Comparison of ENCODE assay signal across 27 cellular contexts in genomic region chr22:19505735-19506126, GRCh38. TPM values are rescaled to one million over a fixed set of nuclear protein-coding genes. Genes with fewer than 3 reads are reported as not detected.
A peak's percentile ranks its signal among the peaks of the same experiment; 100 is the strongest.
DNase-seq lines count a peak whose midpoint lies in the region; ATAC-seq and TF ChIP-seq lines count a peak whose summit lies in the region.
"Had no signal": no experiment of that assay in that cellular context is flagged by ENCODE, and none has a peak within 500 bp of the region (broad histone marks: within the 10 kb centered on the region; RNA-seq: fewer than 3 reads in every experiment).

No MANE protein-coding gene starts in this region.

- no peak for TF ChIP-seq CTCF in neural crest cell (conservative IDR thresholded peaks at IDR 0.05)

- POLR2A ChIA-PET in activated CD4-positive, alpha-beta T cell treated with anti-CD3 and anti-CD28 coated beads, Interleukin-2, amount 10 ng/mL, durations not matched to agents 7 days and 5 days (lab: Charles Lee) = no interaction called here

- H3K27me3 ChIP-seq in CD4-positive, CD25-positive, alpha-beta regulatory T cell (ENCODE audit: control insufficient read depth, insufficient read depth, low read length) = no peaks in the 10 kb centered on the region
- H3K27me3 ChIP-seq: gastroesophageal sphincter had no signal

- H3K36me3 Mint-ChIP-seq in activated CD4-positive, alpha-beta T cell treated with anti-CD3 and anti-CD28 coated beads, Interleukin-2, amount 10 ng/mL, durations not matched to agents 7 days and 5 days (ENCODE audit: low read depth) = peaks cover 41% of the 10 kb centered on the region
- no peaks in the 10 kb centered on the region for H3K36me3 Mint-ChIP-seq in CD4-positive, CD25-positive, alpha-beta regulatory T cell
- H3K36me3 Mint-ChIP-seq in activated naive CD8-positive, alpha-beta T cell treated with anti-CD3 and anti-CD28 coated beads for 36 hours = peaks cover 41% of the 10 kb centered on the region
- peaks cover 4% of the 10 kb centered on the region for H3K36me3 Mint-ChIP-seq in neural crest cell (ENCODE audit: low read depth)
- H3K36me3 Mint-ChIP-seq: immature natural killer cell; natural killer cell treated with Interleukin-12 subunit alpha and Interleukin-12 subunit beta and Interleukin-15 and Interleukin-18, amount 100 ng/mL, for 72 hours; type B pancreatic cell had no signal

- no peaks in the 10 kb centered on the region for H3K27me3 Mint-ChIP-seq in activated CD4-positive, alpha-beta T cell treated with anti-CD3 and anti-CD28 coated beads, Interleukin-2, amount 10 ng/mL, durations not matched to agents 7 days and 5 days
- no peaks in the 10 kb centered on the region for H3K27me3 Mint-ChIP-seq in CD4-positive, CD25-positive, alpha-beta regulatory T cell
- H3K27me3 Mint-ChIP-seq in activated naive CD8-positive, alpha-beta T cell treated with anti-CD3 and anti-CD28 coated beads for 36 hours = no peaks in the 10 kb centered on the region
- no peaks in the 10 kb centered on the region for H3K27me3 Mint-ChIP-seq in neural crest cell (ENCODE audit: low read depth)
- H3K27me3 Mint-ChIP-seq: natural killer cell treated with Interleukin-12 subunit alpha and Interleukin-12 subunit beta and Interleukin-15 and Interleukin-18, amount 100 ng/mL, for 72 hours; type B pancreatic cell had no signal

- H3K4me1 ChIP-seq in CD4-positive, CD25-positive, alpha-beta regulatory T cell (ENCODE audit: control insufficient read depth, insufficient read depth, low read length, poor library complexity, severe bottlenecking) = peaks cover 11% of the 10 kb centered on the region
- H3K4me1 ChIP-seq: gastroesophageal sphincter, prostate gland had no signal

- ATAC-seq in CD4-positive, CD25-positive, alpha-beta regulatory T cell (ENCODE audit: low read depth in 2 of 2) = no peak
- ATAC-seq in HG03175 (IDR thresholded peaks at IDR 0.05; ENCODE audit: unreplicated experiment) (no peak), GM21825 (IDR thresholded peaks at IDR 0.05; ENCODE audit: unreplicated experiment) (no peak)
- ATAC-seq: gastroesophageal sphincter, left lobe of liver had no signal

- H3K36me3 ChIP-seq in CD4-positive, CD25-positive, alpha-beta regulatory T cell (ENCODE audit: control insufficient read depth, insufficient read depth, low read length) = no peaks in the 10 kb centered on the region
- H3K36me3 ChIP-seq: gastroesophageal sphincter, prostate gland had no signal

- H3K27ac Mint-ChIP-seq in activated CD4-positive, alpha-beta T cell treated with anti-CD3 and anti-CD28 coated beads, Interleukin-2, amount 10 ng/mL, durations not matched to agents 7 days and 5 days = peak overlapping the region; percentile 82
- peak overlapping the region in 2 of 3 donors; percentile 4 to 42 for H3K27ac Mint-ChIP-seq in CD4-positive, CD25-positive, alpha-beta regulatory T cell
- H3K27ac Mint-ChIP-seq in activated naive CD8-positive, alpha-beta T cell treated with anti-CD3 and anti-CD28 coated beads for 36 hours = peak overlapping the region; percentile 42
- peak overlapping the region; percentile 92 for H3K27ac Mint-ChIP-seq in neural crest cell (ENCODE audit: unreplicated experiment)
- H3K27ac Mint-ChIP-seq: type B pancreatic cell had no signal

- no peak overlapping the region for H3K4me3 ChIP-seq in CD4-positive, CD25-positive, alpha-beta regulatory T cell (ENCODE audit: low read depth, low read length)
- H3K4me3 ChIP-seq: gastroesophageal sphincter, prostate gland had no signal

- no peaks in the 10 kb centered on the region for H3K9me3 ChIP-seq in CD4-positive, CD25-positive, alpha-beta regulatory T cell (ENCODE audit: control insufficient read depth in 2 of 2, low read length in 2 of 2)
- H3K9me3 ChIP-seq: gastroesophageal sphincter, prostate gland had no signal

- H3K9me3 Mint-ChIP-seq in activated CD4-positive, alpha-beta T cell treated with anti-CD3 and anti-CD28 coated beads, Interleukin-2, amount 10 ng/mL, durations not matched to agents 7 days and 5 days = no peaks in the 10 kb centered on the region
- peaks cover 0 to 2% (median 0%) of the 10 kb centered on the region in 7 donors for H3K9me3 Mint-ChIP-seq in CD4-positive, CD25-positive, alpha-beta regulatory T cell
- no peaks in the 10 kb centered on the region for H3K9me3 Mint-ChIP-seq in activated naive CD8-positive, alpha-beta T cell treated with anti-CD3 and anti-CD28 coated beads for 36 hours
- H3K9me3 Mint-ChIP-seq in neural crest cell = no peaks in the 10 kb centered on the region
- H3K9me3 Mint-ChIP-seq: immature natural killer cell; natural killer cell treated with Interleukin-12 subunit alpha and Interleukin-12 subunit beta and Interleukin-15 and Interleukin-18, amount 100 ng/mL, for 72 hours; type B pancreatic cell had no signal

- peaks cover 32% of the 10 kb centered on the region for H3K4me1 Mint-ChIP-seq in activated CD4-positive, alpha-beta T cell treated with anti-CD3 and anti-CD28 coated beads, Interleukin-2, amount 10 ng/mL, durations not matched to agents 7 days and 5 days
- peaks cover 0 to 19% (median 6%) of the 10 kb centered on the region in 4 donors for H3K4me1 Mint-ChIP-seq in CD4-positive, CD25-positive, alpha-beta regulatory T cell
- H3K4me1 Mint-ChIP-seq in activated naive CD8-positive, alpha-beta T cell treated with anti-CD3 and anti-CD28 coated beads for 36 hours = peaks cover 17% of the 10 kb centered on the region
- H3K4me1 Mint-ChIP-seq in neural crest cell = no peaks in the 10 kb centered on the region

- no peak overlapping the region for H3K27ac ChIP-seq in CD4-positive, CD25-positive, alpha-beta regulatory T cell (ENCODE audit: insufficient read depth, low read length, poor library complexity, severe bottlenecking)
- H3K27ac ChIP-seq: gastroesophageal sphincter, prostate gland had no signal

- CTCF ChIA-PET in activated CD4-positive, alpha-beta T cell treated with anti-CD3 and anti-CD28 coated beads, Interleukin-2, amount 10 ng/mL, durations not matched to agents 7 days and 5 days (lab: Charles Lee) = interaction anchor here (1.5 kb wide), 1 partner anchor 124 kb away, joined by 4 read pairs; no protein-coding TSS in a partner anchor

- peak overlapping the region; percentile 6 for H3K4me3 Mint-ChIP-seq in activated CD4-positive, alpha-beta T cell treated with anti-CD3 and anti-CD28 coated beads, Interleukin-2, amount 10 ng/mL, durations not matched to agents 7 days and 5 days
- H3K4me3 Mint-ChIP-seq in CD4-positive, CD25-positive, alpha-beta regulatory T cell = no peak overlapping the region
- no peak overlapping the region for H3K4me3 Mint-ChIP-seq in activated naive CD8-positive, alpha-beta T cell treated with anti-CD3 and anti-CD28 coated beads for 36 hours
- H3K4me3 Mint-ChIP-seq in neural crest cell = no peak overlapping the region
- H3K4me3 Mint-ChIP-seq: immature natural killer cell; natural killer cell treated with Interleukin-12 subunit alpha and Interleukin-12 subunit beta and Interleukin-15 and Interleukin-18, amount 100 ng/mL, for 72 hours; type B pancreatic cell had no signal

- DNase-seq in activated CD4-positive, alpha-beta T cell treated with anti-CD3 and anti-CD28 coated beads, Interleukin-2, amount 10 ng/mL, durations not matched to agents 7 days and 5 days = no peak
- no peak for DNase-seq in activated CD4-positive, alpha-beta T cell treated with anti-CD3 and anti-CD28 coated beads for 1 hour
- no peak for DNase-seq in CD4-positive, CD25-positive, alpha-beta regulatory T cell
- DNase-seq in activated naive CD8-positive, alpha-beta T cell treated with anti-CD3 and anti-CD28 coated beads for 36 hours = no peak
- DNase-seq in neural crest cell (ENCODE audit: low read depth, low spot score) (no peak), NCI-H2196 treated with DMSO at 0.1 percent for 48 hours (lab: John Stamatoyannopoulos, UW; ENCODE audit: unreplicated experiment) (no peak)
- DNase-seq: activated CD4-positive, CD25-positive, alpha-beta regulatory T cell treated with anti-CD3 and anti-CD28 coated beads, Interleukin-2, amount 50 U/mL, for 72 hours; activated gamma-delta T cell treated with Interleukin-2 at 50 U/mL for 16 hours; AML-193; anterior cingulate cortex; DMS79; H7; hippocampal formation; KBM-7; NCI-H524; NK-92 treated with Interleukin-12 subunit alpha and Interleukin-12 subunit beta, amount 100 ng/mL, for 24 hours; SHP77 had no signal

RNA-seq across cellular contexts. Expression of gene CLDN5, which starts 18.5 kb away (rescaled TPM):
- under 1 TPM; 0.25 to 0.40 TPM for total RNA-seq in activated CD4-positive, alpha-beta T cell treated with anti-CD3 and anti-CD28 coated beads, Interleukin-2, amount 10 ng/mL, durations not matched to agents 7 days and 5 days
- 1.7 TPM for total RNA-seq in CD4-positive, CD25-positive, alpha-beta regulatory T cell
- 1 to 10 TPM in 3 of 4 donors, under 1 TPM in 1; 0.84 to 2.3 (median 1.7) TPM for polyA plus RNA-seq in CD4-positive, CD25-positive, alpha-beta regulatory T cell
- not detected for total RNA-seq in activated naive CD8-positive, alpha-beta T cell treated with anti-CD3 and anti-CD28 coated beads for 36 hours
- total RNA-seq in neural crest cell = 1.0 and 1.3 TPM in 2 replicates
- total RNA-seq: HT1080; natural killer cell treated with Interleukin-12 subunit alpha and Interleukin-12 subunit beta and Interleukin-15 and Interleukin-18, amount 100 ng/mL, for 72 hours had no signal

RNA-seq across cellular contexts. Expression of gene CDC45, which starts 26.0 kb away (rescaled TPM):
- 10 to 100 TPM; 59.5 to 65.7 TPM for total RNA-seq in activated CD4-positive, alpha-beta T cell treated with anti-CD3 and anti-CD28 coated beads, Interleukin-2, amount 10 ng/mL, durations not matched to agents 7 days and 5 days
- 2.7 TPM for total RNA-seq in CD4-positive, CD25-positive, alpha-beta regulatory T cell
- polyA plus RNA-seq in CD4-positive, CD25-positive, alpha-beta regulatory T cell = 1 to 10 TPM in 3 of 4 donors, under 1 TPM in 1; 0.56 to 3.4 (median 1.9) TPM
- total RNA-seq in activated naive CD8-positive, alpha-beta T cell treated with anti-CD3 and anti-CD28 coated beads for 36 hours = 100 to 1,000 TPM; 110 to 114 TPM
- 47.1 and 49.8 TPM in 2 replicates for total RNA-seq in neural crest cell
- total RNA-seq: mesenteric fat pad had no signal

RNA-seq across cellular contexts. Expression of gene UFD1, which starts 26.7 kb away (rescaled TPM):
- total RNA-seq in activated CD4-positive, alpha-beta T cell treated with anti-CD3 and anti-CD28 coated beads, Interleukin-2, amount 10 ng/mL, durations not matched to agents 7 days and 5 days = 100 to 1,000 TPM in 1 of 2 experiments, 10 to 100 TPM in 1; 93.1 to 114 TPM
- 97.7 TPM for total RNA-seq in CD4-positive, CD25-positive, alpha-beta regulatory T cell
- polyA plus RNA-seq in CD4-positive, CD25-positive, alpha-beta regulatory T cell = 100 to 1,000 TPM; 113 to 146 (median 127) TPM
- total RNA-seq in activated naive CD8-positive, alpha-beta T cell treated with anti-CD3 and anti-CD28 coated beads for 36 hours = 10 to 100 TPM; 71.1 to 79.3 TPM
- total RNA-seq in neural crest cell = 69.4 and 71.5 TPM in 2 replicates

RNA-seq across cellular contexts. Expression of gene C22orf39, which starts 58.2 kb away (rescaled TPM):
- total RNA-seq in activated CD4-positive, alpha-beta T cell treated with anti-CD3 and anti-CD28 coated beads, Interleukin-2, amount 10 ng/mL, durations not matched to agents 7 days and 5 days = 10 to 100 TPM; 33.3 to 34.0 TPM
- total RNA-seq in CD4-positive, CD25-positive, alpha-beta regulatory T cell = 37.2 TPM
- 10 to 100 TPM; 45.7 to 73.0 (median 62.7) TPM for polyA plus RNA-seq in CD4-positive, CD25-positive, alpha-beta regulatory T cell
- 10 to 100 TPM; 21.7 to 23.6 TPM for total RNA-seq in activated naive CD8-positive, alpha-beta T cell treated with anti-CD3 and anti-CD28 coated beads for 36 hours
- 38.0 and 38.4 TPM in 2 replicates for total RNA-seq in neural crest cell

Comparison
In these comparisons a context has a peak if more than half of its experiments do, and no peak if none do; other contexts are left out.
1. H3K27ac Mint-ChIP-seq: peak in every context shown above with its lines; median percentile 92 in neural crest cell; 82 in activated CD4-positive, alpha-beta T cell treated with anti-CD3 and anti-CD28 coated beads, Interleukin-2, amount 10 ng/mL, durations not matched to agents 7 days and 5 days; 42 in activated naive CD8-positive, alpha-beta T cell treated with anti-CD3 and anti-CD28 coated beads for 36 hours; 23 in CD4-positive, CD25-positive, alpha-beta regulatory T cell.
2. RNA of gene CDC45, which starts 26.0 kb away (total RNA-seq): 110 to 114 TPM in activated naive CD8-positive, alpha-beta T cell treated with anti-CD3 and anti-CD28 coated beads for 36 hours, 59.5 to 65.7 TPM in activated CD4-positive, alpha-beta T cell treated with anti-CD3 and anti-CD28 coated beads, Interleukin-2, amount 10 ng/mL, durations not matched to agents 7 days and 5 days and 47.1 to 49.8 TPM in neural crest cell; 2.7 TPM in CD4-positive, CD25-positive, alpha-beta regulatory T cell (single experiment); every median in the first group is over 10 times any median in the second.